ENCODE assay signal across 10 cellular contexts in the genomic region with DNA sequence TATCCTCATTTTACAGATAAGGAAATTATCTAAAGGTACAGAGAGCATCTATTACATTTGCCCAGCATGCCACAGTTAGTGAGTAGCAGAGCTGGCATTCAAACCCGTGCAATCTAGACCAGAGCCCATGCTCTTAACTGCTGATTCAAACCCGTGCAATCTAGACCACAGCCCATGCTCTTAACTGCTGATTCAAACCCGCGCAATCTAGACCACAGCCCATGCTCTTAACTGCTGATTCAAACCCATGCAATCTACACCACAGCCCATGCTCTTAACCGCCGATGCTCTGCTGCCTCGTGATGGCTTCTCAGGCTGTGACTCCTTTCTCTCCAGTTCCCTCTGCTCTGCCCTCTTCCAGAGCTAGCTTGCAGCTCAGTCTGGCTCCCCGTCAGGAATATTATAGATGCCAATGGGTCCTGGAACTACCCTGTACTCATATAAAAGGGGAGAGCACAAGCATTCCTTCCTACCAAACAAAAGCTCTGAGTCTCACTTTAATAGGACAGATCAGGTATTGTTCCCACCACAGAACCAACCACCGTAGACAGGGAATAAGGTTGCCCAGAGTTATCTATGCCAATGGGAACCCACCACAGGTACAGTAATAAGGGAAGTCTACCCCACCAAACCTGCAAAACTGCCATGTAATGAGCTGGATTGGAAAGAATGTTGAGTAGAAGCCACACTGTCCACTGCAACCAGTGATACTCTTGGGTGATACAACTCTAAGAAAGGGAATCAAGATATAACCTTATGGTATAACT.
DNase-seq lines count a peak whose midpoint lies in the region; ATAC-seq and TF ChIP-seq lines count a peak whose summit lies in the region.
"Had no signal": no experiment of that assay in that cellular context is flagged by ENCODE, and none has a peak within 500 bp of the region (broad histone marks: within the 10 kb centered on the region; RNA-seq: fewer than 3 reads in every experiment).

No MANE protein-coding gene starts in this region.

- intact Hi-C loops in left cardiac atrium (cut with DNase I) = no loop called here

- ATAC-seq in SK-N-SH treated with all-trans-retinoic acid at 6 μM for 48 hours (peak; percentile 91), GM18498 (IDR thresholded peaks at IDR 0.05; ENCODE audit: unreplicated experiment) (no peak), left cardiac atrium (no peak)

- peak; percentile 11 to 18 for DNase-seq in stimulated activated CD4-positive, alpha-beta T cell treated with anti-CD3 and anti-CD28 coated beads, Interleukin-15, amount 100 ng/mL, for 48 hours (ENCODE audit: low read depth in 2 of 2)
- DNase-seq in stimulated activated CD4-positive, alpha-beta T cell treated with anti-CD3 and anti-CD28 coated beads, Interleukin-12 subunit alpha, Interleukin-12 subunit beta, amount 100 ng/mL, for 4 hours = no peak
- DNase-seq in fibroblast of the conjunctiva (ENCODE audit: low read depth) (peak; percentile 32), stromal cell of bone marrow (ENCODE audit: low read depth) (peak; percentile 93), left cardiac atrium (no peak), COR-L47 (lab: John Stamatoyannopoulos, UW) (no peak)
- DNase-seq: GDM1, SHP77 treated with DMSO at 0.1 percent for 48 hours had no signal

TF ChIP-seq in SK-N-SH treated with all-trans-retinoic acid at 6 μM for 48 hours, 23 proteins besides CTCF, POLR2A, EP300 and RAD21:
- TF ChIP-seq ZC3H10 (CRISPR knock-in tag; IDR thresholded peaks at IDR 0.05) (no peak), SNAI2 (CRISPR knock-in tag; IDR thresholded peaks at IDR 0.05) (no peak), CSDC2 (CRISPR knock-in tag; IDR thresholded peaks at IDR 0.05) (no peak), TCF4 (CRISPR knock-in tag; IDR thresholded peaks at IDR 0.05; ENCODE audit: borderline replicate concordance) (no peak), ISL1 (CRISPR knock-in tag; IDR thresholded peaks at IDR 0.05) (no peak), TOX (CRISPR knock-in tag; IDR thresholded peaks at IDR 0.05; ENCODE audit: borderline replicate concordance) (no peak), RARB (CRISPR knock-in tag; IDR thresholded peaks at IDR 0.05) (no peak), ARNTL (CRISPR knock-in tag; IDR thresholded peaks at IDR 0.05; ENCODE audit: borderline replicate concordance, low read depth) (no peak), ZNF565 (CRISPR knock-in tag; conservative IDR thresholded peaks at IDR 0.05; ENCODE audit: low read depth) (no peak), ZFP30 (CRISPR knock-in tag; IDR thresholded peaks at IDR 0.05) (no peak), ZFP3 (CRISPR knock-in tag; IDR thresholded peaks at IDR 0.05) (no peak), GLIS3 (CRISPR knock-in tag; IDR thresholded peaks at IDR 0.05) (no peak), ESRRG (CRISPR knock-in tag; IDR thresholded peaks at IDR 0.05) (no peak), OSR1 (CRISPR knock-in tag; IDR thresholded peaks at IDR 0.05) (no peak), BACH2 (CRISPR knock-in tag; IDR thresholded peaks at IDR 0.05; ENCODE audit: borderline replicate concordance) (no peak)
- TF ChIP-seq, protein P1, sequence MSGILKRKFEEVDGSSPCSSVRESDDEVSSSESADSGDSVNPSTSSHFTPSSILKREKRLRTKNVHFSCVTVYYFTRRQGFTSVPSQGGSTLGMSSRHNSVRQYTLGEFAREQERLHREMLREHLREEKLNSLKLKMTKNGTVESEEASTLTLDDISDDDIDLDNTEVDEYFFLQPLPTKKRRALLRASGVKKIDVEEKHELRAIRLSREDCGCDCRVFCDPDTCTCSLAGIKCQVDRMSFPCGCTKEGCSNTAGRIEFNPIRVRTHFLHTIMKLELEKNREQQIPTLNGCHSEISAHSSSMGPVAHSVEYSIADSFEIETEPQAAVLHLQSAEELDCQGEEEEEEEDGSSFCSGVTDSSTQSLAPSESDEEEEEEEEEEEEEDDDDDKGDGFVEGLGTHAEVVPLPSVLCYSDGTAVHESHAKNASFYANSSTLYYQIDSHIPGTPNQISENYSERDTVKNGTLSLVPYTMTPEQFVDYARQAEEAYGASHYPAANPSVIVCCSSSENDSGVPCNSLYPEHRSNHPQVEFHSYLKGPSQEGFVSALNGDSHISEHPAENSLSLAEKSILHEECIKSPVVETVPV (CRISPR knock-in tag; IDR thresholded peaks at IDR 0.05) = no peak
- TF ChIP-seq, protein P2, sequence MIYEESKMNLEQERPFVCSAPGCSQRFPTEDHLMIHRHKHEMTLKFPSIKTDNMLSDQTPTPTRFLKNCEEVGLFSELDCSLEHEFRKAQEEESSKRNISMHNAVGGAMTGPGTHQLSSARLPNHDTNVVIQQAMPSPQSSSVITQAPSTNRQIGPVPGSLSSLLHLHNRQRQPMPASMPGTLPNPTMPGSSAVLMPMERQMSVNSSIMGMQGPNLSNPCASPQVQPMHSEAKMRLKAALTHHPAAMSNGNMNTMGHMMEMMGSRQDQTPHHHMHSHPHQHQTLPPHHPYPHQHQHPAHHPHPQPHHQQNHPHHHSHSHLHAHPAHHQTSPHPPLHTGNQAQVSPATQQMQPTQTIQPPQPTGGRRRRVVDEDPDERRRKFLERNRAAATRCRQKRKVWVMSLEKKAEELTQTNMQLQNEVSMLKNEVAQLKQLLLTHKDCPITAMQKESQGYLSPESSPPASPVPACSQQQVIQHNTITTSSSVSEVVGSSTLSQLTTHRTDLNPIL (CRISPR knock-in tag; IDR thresholded peaks at IDR 0.05; ENCODE audit: low read depth) = no peak
- TF ChIP-seq, protein P3, sequence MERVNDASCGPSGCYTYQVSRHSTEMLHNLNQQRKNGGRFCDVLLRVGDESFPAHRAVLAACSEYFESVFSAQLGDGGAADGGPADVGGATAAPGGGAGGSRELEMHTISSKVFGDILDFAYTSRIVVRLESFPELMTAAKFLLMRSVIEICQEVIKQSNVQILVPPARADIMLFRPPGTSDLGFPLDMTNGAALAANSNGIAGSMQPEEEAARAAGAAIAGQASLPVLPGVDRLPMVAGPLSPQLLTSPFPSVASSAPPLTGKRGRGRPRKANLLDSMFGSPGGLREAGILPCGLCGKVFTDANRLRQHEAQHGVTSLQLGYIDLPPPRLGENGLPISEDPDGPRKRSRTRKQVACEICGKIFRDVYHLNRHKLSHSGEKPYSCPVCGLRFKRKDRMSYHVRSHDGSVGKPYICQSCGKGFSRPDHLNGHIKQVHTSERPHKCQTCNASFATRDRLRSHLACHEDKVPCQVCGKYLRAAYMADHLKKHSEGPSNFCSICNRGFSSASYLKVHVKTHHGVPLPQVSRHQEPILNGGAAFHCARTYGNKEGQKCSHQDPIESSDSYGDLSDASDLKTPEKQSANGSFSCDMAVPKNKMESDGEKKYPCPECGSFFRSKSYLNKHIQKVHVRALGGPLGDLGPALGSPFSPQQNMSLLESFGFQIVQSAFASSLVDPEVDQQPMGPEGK (CRISPR knock-in tag; IDR thresholded peaks at IDR 0.05; ENCODE audit: borderline replicate concordance) = no peak
- TF ChIP-seq, protein P4, sequence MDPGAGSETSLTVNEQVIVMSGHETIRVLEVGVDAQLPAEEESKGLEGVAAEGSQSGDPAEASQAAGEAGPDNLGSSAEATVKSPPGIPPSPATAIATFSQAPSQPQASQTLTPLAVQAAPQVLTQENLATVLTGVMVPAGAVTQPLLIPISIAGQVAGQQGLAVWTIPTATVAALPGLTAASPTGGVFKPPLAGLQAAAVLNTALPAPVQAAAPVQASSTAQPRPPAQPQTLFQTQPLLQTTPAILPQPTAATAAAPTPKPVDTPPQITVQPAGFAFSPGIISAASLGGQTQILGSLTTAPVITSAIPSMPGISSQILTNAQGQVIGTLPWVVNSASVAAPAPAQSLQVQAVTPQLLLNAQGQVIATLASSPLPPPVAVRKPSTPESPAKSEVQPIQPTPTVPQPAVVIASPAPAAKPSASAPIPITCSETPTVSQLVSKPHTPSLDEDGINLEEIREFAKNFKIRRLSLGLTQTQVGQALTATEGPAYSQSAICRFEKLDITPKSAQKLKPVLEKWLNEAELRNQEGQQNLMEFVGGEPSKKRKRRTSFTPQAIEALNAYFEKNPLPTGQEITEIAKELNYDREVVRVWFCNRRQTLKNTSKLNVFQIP (CRISPR knock-in tag; IDR thresholded peaks at IDR 0.05; ENCODE audit: borderline replicate concordance, low read depth) = no peak
- TF ChIP-seq, protein P5, sequence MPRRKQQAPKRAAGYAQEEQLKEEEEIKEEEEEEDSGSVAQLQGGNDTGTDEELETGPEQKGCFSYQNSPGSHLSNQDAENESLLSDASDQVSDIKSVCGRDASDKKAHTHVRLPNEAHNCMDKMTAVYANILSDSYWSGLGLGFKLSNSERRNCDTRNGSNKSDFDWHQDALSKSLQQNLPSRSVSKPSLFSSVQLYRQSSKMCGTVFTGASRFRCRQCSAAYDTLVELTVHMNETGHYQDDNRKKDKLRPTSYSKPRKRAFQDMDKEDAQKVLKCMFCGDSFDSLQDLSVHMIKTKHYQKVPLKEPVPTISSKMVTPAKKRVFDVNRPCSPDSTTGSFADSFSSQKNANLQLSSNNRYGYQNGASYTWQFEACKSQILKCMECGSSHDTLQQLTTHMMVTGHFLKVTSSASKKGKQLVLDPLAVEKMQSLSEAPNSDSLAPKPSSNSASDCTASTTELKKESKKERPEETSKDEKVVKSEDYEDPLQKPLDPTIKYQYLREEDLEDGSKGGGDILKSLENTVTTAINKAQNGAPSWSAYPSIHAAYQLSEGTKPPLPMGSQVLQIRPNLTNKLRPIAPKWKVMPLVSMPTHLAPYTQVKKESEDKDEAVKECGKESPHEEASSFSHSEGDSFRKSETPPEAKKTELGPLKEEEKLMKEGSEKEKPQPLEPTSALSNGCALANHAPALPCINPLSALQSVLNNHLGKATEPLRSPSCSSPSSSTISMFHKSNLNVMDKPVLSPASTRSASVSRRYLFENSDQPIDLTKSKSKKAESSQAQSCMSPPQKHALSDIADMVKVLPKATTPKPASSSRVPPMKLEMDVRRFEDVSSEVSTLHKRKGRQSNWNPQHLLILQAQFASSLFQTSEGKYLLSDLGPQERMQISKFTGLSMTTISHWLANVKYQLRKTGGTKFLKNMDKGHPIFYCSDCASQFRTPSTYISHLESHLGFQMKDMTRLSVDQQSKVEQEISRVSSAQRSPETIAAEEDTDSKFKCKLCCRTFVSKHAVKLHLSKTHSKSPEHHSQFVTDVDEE (CRISPR knock-in tag; IDR thresholded peaks at IDR 0.05) = no peak

Comparison
In these comparisons a context has a peak if more than half of its experiments do, and no peak if none do; other contexts are left out.
1. DNase-seq: peak in stimulated activated CD4-positive, alpha-beta T cell treated with anti-CD3 and anti-CD28 coated beads, Interleukin-15, amount 100 ng/mL, for 48 hours (2 of 2), fibroblast of the conjunctiva (single experiment) and stromal cell of bone marrow (single experiment); none in stimulated activated CD4-positive, alpha-beta T cell treated with anti-CD3 and anti-CD28 coated beads, Interleukin-12 subunit alpha, Interleukin-12 subunit beta, amount 100 ng/mL, for 4 hours (single experiment), left cardiac atrium (single experiment) and COR-L47 (single experiment).